ENCODE assay signal across 8 cellular contexts in genomic region chr6:111484655-111484974, GRCh38. TPM values are rescaled to one million over a fixed set of nuclear protein-coding genes. Genes with fewer than 3 reads are reported as not detected.
DNase-seq lines count a peak whose midpoint lies in the region; ATAC-seq and TF ChIP-seq lines count a peak whose summit lies in the region.

No MANE protein-coding gene starts in this region.

- no peak for ATAC-seq in activated T-helper 17 cell treated with anti-CD3 and anti-CD28 coated beads, Interleukin-2, amount 50 U/mL, for 72 hours (replicated peaks)
- ATAC-seq in GM19395 (IDR thresholded peaks at IDR 0.05; ENCODE audit: unreplicated experiment) = no peak

- no peaks in the 10 kb centered on the region for H3K27me3 Mint-ChIP-seq in activated T-helper 17 cell treated with anti-CD3 and anti-CD28 coated beads, Interleukin-2, amount 50 U/mL, for 72 hours

- peak overlapping the region; percentile 99 for H3K27ac Mint-ChIP-seq in activated T-helper 17 cell treated with anti-CD3 and anti-CD28 coated beads, Interleukin-2, amount 50 U/mL, for 72 hours

- DNase-seq in AG10803 (ENCODE audit: low read depth) (no peak), HT-29 (ENCODE audit: low spot score) (peak; percentile 36), inferior parietal cortex (ENCODE audit: extremely low spot score) (peak; percentile 41), HEK293T (ENCODE audit: extremely low spot score) (no peak)
- DNase-seq in stimulated activated CD4-positive, alpha-beta T cell treated with anti-CD3 and anti-CD28 coated beads, Interleukin-2, amount 100 ng/mL, for 48 hours = no peak

- peak overlapping the region; percentile 100 for H3K4me3 Mint-ChIP-seq in activated T-helper 17 cell treated with anti-CD3 and anti-CD28 coated beads, Interleukin-2, amount 50 U/mL, for 72 hours

- H3K36me3 Mint-ChIP-seq in activated T-helper 17 cell treated with anti-CD3 and anti-CD28 coated beads, Interleukin-2, amount 50 U/mL, for 72 hours (ENCODE audit: low read depth) = peaks cover 42% of the 10 kb centered on the region

- H3K4me3 ChIP-seq in AG10803 (ENCODE audit: low read length) = peak overlapping the region; percentile 66

- H3K27ac ChIP-seq in temporal lobe (ENCODE audit: low read depth, low read length) = peak overlapping the region; percentile 95

- H3K9me3 Mint-ChIP-seq in activated T-helper 17 cell treated with anti-CD3 and anti-CD28 coated beads, Interleukin-2, amount 50 U/mL, for 72 hours = no peaks in the 10 kb centered on the region

- no peak for TF ChIP-seq CTCF in AG10803 (conservative IDR thresholded peaks at IDR 0.05; ENCODE audit: low read length)

- H3K4me1 Mint-ChIP-seq in activated T-helper 17 cell treated with anti-CD3 and anti-CD28 coated beads, Interleukin-2, amount 50 U/mL, for 72 hours = peaks cover 40% of the 10 kb centered on the region

- CTCF ChIA-PET in HEK293T (lab: Yijun Ruan, JAX) = interaction anchor here (0.6 kb wide), 1 partner anchor 67 kb away, joined by 3 read pairs; no protein-coding TSS in a partner anchor

- POLR2A ChIA-PET in HEK293T (lab: Yijun Ruan, JAX) = interaction anchor here (0.9 to 2.9 kb wide), 18 partner anchors 9 to 225 kb away, joined by 3 to 32 read pairs (median 4); partner anchors contain the start of gene TRAF3IP2

TF ChIP-seq in HEK293T, 16 proteins besides CTCF, POLR2A, EP300 and RAD21:
- TF ChIP-seq NFRKB (IDR thresholded peaks at IDR 0.05) (no peak), ARNT (IDR thresholded peaks at IDR 0.05) (no peak), ELF4 (IDR thresholded peaks at IDR 0.05) (no peak), SP1 (IDR thresholded peaks at IDR 0.05) (no peak), ZNF384 (IDR thresholded peaks at IDR 0.05) (no peak), TARDBP (IDR thresholded peaks at IDR 0.05) (no peak), BHLHE40 (IDR thresholded peaks at IDR 0.05; ENCODE audit: borderline replicate concordance) (no peak), SUZ12 (IDR thresholded peaks at IDR 0.05) (no peak), FOXA1 (IDR thresholded peaks at IDR 0.05) (no peak)

RNA-seq across cellular contexts. Expression of gene REV3L, which starts 1.6 kb away (rescaled TPM):
- total RNA-seq in HT-29 (2014; rRNA removed; shearing (Covaris generic)) = 5.6 and 9.4 TPM in 2 replicates
- 10 to 100 TPM; 20.7 to 23.7 TPM for total RNA-seq in activated T-helper 17 cell treated with anti-CD3 and anti-CD28 coated beads, Interleukin-2, amount 50 U/mL, for 72 hours
- total RNA-seq in temporal lobe = 93.9 TPM

Comparison
In these comparisons a context has a peak if more than half of its experiments do, and no peak if none do; other contexts are left out.
1. DNase-seq: peak in HT-29 (single experiment) and inferior parietal cortex (single experiment); none in AG10803 (single experiment), stimulated activated CD4-positive, alpha-beta T cell treated with anti-CD3 and anti-CD28 coated beads, Interleukin-2, amount 100 ng/mL, for 48 hours (0 of 2) and HEK293T (single experiment).